Comparison of ENCODE assay signal across 12 cellular contexts in the genomic region with DNA sequence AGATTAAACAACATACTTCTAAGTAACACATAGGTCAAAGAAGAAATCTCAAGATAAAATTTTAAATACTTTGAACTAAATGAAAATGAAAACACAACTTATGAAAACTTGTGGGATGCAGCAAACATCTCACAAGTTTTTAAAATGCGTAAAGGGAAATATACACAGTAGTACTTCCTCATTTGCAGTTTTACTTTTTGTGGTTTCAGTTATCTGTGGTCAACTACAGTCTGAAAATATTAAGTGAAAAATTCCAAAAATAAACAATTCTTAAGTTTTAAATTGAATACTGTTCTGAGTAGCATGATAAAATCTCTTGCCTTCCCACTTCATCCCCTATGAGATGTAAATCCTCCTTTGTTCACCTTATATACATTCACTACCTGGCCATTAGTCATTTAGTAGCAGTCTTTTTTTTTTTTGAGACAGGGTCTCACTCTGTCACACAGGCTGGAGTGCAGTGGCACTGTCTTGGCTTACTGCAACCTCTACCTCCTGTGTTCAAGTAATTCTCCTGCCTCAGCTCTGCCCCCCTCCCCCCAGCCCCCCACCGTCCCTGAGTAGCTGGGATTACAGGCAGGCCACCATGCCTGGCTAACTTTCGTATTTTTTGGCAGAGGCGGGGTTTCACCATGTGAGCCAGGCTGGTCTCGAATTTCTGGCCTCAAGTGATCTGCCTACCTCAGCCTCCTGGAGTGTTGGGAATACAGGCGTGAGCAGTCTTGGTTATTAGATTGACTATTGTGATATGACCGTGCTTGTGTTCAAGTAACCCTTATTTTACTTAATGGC.
DNase-seq lines count a peak whose midpoint lies in the region; ATAC-seq and TF ChIP-seq lines count a peak whose summit lies in the region.
"Had no signal": no experiment of that assay in that cellular context is flagged by ENCODE, and none has a peak within 500 bp of the region (broad histone marks: within the 10 kb centered on the region; RNA-seq: fewer than 3 reads in every experiment).

No MANE protein-coding gene starts in this region.

- H3K27ac ChIP-seq in body of pancreas, result no peak overlapping the region
- H3K27ac ChIP-seq: SJSA1 had no signal

- ATAC-seq in GM19438 (IDR thresholded peaks at IDR 0.05; ENCODE audit: low read depth, unreplicated experiment), result peak; percentile 96
- peak; percentile 99 for ATAC-seq in HG03060 (IDR thresholded peaks at IDR 0.05; ENCODE audit: low read depth, unreplicated experiment)
- ATAC-seq in body of pancreas, result no peak

- 66 to 79% methylated on average over 7 of the region's 7 CpGs for WGBS in body of pancreas, 2 donors

- TF ChIP-seq POLR2A in body of pancreas (IDR thresholded peaks at IDR 0.05), result no peak

- intact Hi-C loops in body of pancreas (cut with DNase I), result no loop called here

- POLR2A ChIA-PET in GM10248 (lab: Yijun Ruan, JAX), result no interaction called here

- CTCF ChIA-PET in GM10248 (lab: Yijun Ruan, JAX), result no interaction called here

- TF ChIP-seq CTCF in GM10248 (IDR thresholded peaks at IDR 0.05; ENCODE audit: control extremely low read depth, extremely low read depth, low read depth, missing control alignments) (no peak), body of pancreas (IDR thresholded peaks at IDR 0.05) (no peak)

- H3K27me3 ChIP-seq in body of pancreas, result no peaks in the 10 kb centered on the region
- H3K27me3 ChIP-seq: SJSA1 had no signal

- H3K4me1 ChIP-seq in body of pancreas, result no peaks in the 10 kb centered on the region
- H3K4me1 ChIP-seq: Caco-2, SJSA1 had no signal

- H3K4me3 ChIP-seq in body of pancreas, result no peak overlapping the region
- H3K4me3 ChIP-seq: SJSA1 had no signal

- no peaks in the 10 kb centered on the region for H3K9me3 ChIP-seq in body of pancreas

- peak; percentile 26 for DNase-seq in GM10248 (ENCODE audit: extremely low spot score)
- peak; percentile 77 for DNase-seq in OCI-M1 (lab: John Stamatoyannopoulos, UW)
- no peak for DNase-seq in cerebellum (ENCODE audit: low spot score)
- DNase-seq in NCI-H1105 treated with DMSO at 0.1 percent for 48 hours (lab: John Stamatoyannopoulos, UW), result no peak
- DNase-seq in body of pancreas, result no peak
- no peak for DNase-seq in glomerular visceral epithelial cell (ENCODE audit: extremely low spot score)
- DNase-seq: Caco-2; hippocampal formation; stimulated activated naive CD4-positive, alpha-beta T cell had no signal

- H3K36me3 ChIP-seq in body of pancreas (replicated peaks in 1 of 2; ENCODE audit: insufficient read depth in 1 of 2, low read depth in 2 of 2), result no peaks in the 10 kb centered on the region
- H3K36me3 ChIP-seq: SJSA1 had no signal

Comparison
In these comparisons a context has a peak if more than half of its experiments do, and no peak if none do; other contexts are left out.
1. DNase-seq: peak in GM10248 (single experiment) and OCI-M1 (single experiment); none in cerebellum (single experiment), NCI-H1105 treated with DMSO at 0.1 percent for 48 hours (single experiment), body of pancreas (0 of 4) and glomerular visceral epithelial cell (single experiment).